In the genomic region with DNA sequence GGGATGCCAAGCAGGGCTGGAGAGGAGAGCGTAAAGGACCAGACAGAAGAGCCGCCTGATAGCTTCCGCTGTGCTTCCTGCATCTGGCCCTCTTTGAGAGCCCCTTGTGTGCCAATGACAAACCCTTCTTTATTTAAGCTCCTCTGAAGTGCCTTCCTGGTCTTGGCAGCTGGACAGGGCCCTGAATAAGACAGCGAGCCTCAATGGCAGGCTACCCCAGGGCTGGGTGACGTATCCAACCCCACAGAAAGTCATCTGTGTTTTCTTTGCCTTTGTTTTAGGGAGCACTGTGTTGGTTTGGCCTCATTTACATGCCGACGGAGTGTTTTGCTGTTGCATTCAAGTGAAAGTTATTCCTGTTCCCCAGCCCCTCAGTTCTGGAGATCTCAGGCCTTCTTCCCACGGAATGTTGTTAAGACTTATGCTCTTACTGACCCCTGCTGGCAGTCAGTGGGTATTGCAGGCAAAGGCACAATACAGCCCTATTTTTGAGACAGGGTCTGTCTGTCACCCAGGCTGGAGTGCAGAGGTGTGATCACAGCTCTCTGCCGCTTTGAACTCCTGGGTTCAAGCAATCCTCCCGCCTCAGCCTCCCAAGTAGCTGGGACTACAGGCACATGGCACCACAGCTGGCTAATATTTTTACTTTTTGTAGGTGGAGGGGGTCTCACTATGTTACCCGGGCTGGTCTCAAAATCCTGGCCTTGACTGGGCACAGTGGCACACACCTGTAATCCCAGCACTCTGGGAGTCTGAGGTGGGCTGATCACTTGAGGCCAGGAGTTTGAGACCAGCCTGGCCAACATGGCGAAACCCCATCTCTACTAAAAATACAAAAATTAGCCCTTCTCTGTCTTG, we compare ENCODE assay signal across 9 cellular contexts. TPM values are rescaled to one million over a fixed set of nuclear protein-coding genes. Genes with fewer than 3 reads are reported as not detected.
DNase-seq lines count a peak whose midpoint lies in the region; ATAC-seq, FAIRE-seq and TF ChIP-seq lines count a peak whose summit lies in the region.
"Had no signal": no experiment of that assay in that cellular context is flagged by ENCODE, and none has a peak within 500 bp of the region (broad histone marks: within the 10 kb centered on the region; RNA-seq: fewer than 3 reads in every experiment).

No MANE protein-coding gene starts in this region.

- H2AFZ ChIP-seq in IMR-90 (replicated peaks; ENCODE audit: low read length, poor library complexity), result no peak overlapping the region
- H2AFZ ChIP-seq in GM12878 (ENCODE audit: control insufficient read depth, low read depth, low read length), result no peak overlapping the region

- H2BK120ac ChIP-seq in IMR-90 (ENCODE audit: low read depth, low read length), result no peak overlapping the region

- no peak for TF ChIP-seq RAD21 in IMR-90 (IDR thresholded peaks at IDR 0.05; ENCODE audit: low read length)
- peak; percentile 50 for TF ChIP-seq RAD21 in GM12878 (IDR thresholded peaks at IDR 0.05; ENCODE audit: insufficient read depth, low read depth, low read length)

- H3K4me1 Mint-ChIP-seq in neural crest cell, result peaks cover 14% of the 10 kb centered on the region
- H3K4me1 Mint-ChIP-seq in T-helper 17 cell, result no peaks in the 10 kb centered on the region
- H3K4me1 Mint-ChIP-seq: CD4-positive, CD25-positive, alpha-beta regulatory T cell had no signal

- H3K4me2 ChIP-seq in IMR-90 (ENCODE audit: low read depth, low read length) (no peak overlapping the region), GM12878 (ENCODE audit: control insufficient read depth, insufficient read depth) (no peak overlapping the region)

- no peak overlapping the region for H2BK15ac ChIP-seq in IMR-90 (ENCODE audit: low read depth, low read length)

- H3K9ac ChIP-seq in IMR-90 (ENCODE audit: low read depth, low read length) (no peak overlapping the region), GM12878 (ENCODE audit: control insufficient read depth, insufficient read depth, low read length) (no peak overlapping the region)

- H4K8ac ChIP-seq in IMR-90 (ENCODE audit: low read depth in 2 of 2, low read length in 2 of 2), result no peak overlapping the region

- SMC1A ChIA-PET in GM12878 (lab: Charles Lee; ENCODE audit: uncharacterized antibody, unreplicated experiment), result no interaction called here

- no peak overlapping the region for H2BK20ac ChIP-seq in IMR-90 (ENCODE audit: low read depth, low read length)

- H3K4me3 Mint-ChIP-seq in neural crest cell, result peak overlapping the region; percentile 31
- H3K4me3 Mint-ChIP-seq in T-helper 17 cell, result no peak overlapping the region
- H3K4me3 Mint-ChIP-seq: CD4-positive, CD25-positive, alpha-beta regulatory T cell had no signal

- no peak overlapping the region for H3K56ac ChIP-seq in IMR-90 (ENCODE audit: extremely low read depth, insufficient read depth, low read length)

- H3K9me3 ChIP-seq in IMR-90 (ENCODE audit: control insufficient read depth, insufficient read depth, low read length) (peaks cover 8% of the 10 kb centered on the region), GM12878 (replicated peaks; ENCODE audit: control insufficient read depth, insufficient read depth, low read length) (peaks cover 4% of the 10 kb centered on the region; the same call in 2 of the 3 replicates), T-helper 17 cell (ENCODE audit: control insufficient read depth, low read length, poor library complexity, severe bottlenecking) (peaks cover 8% of the 10 kb centered on the region)

- 0 out of 2 replicates have a peak, but pooled peaks cover 1% of the 10 kb centered on the region for H3K27me3 ChIP-seq in IMR-90 (ENCODE audit: control insufficient read depth, insufficient read depth, low read length)
- H3K27me3 ChIP-seq in GM12878 (replicated peaks in 1 of 2; ENCODE audit: control insufficient read depth in 2 of 2, insufficient read depth in 2 of 2, low read length in 1 of 2), result no peaks in the 10 kb centered on the region

- H3K36me3 Mint-ChIP-seq in neural crest cell (ENCODE audit: low read depth) (peaks cover 13% of the 10 kb centered on the region), T-helper 17 cell (ENCODE audit: low read depth) (no peaks in the 10 kb centered on the region)
- H3K36me3 Mint-ChIP-seq: CD4-positive, CD25-positive, alpha-beta regulatory T cell had no signal

- H4K20me1 ChIP-seq in IMR-90 (ENCODE audit: insufficient read depth, low read length) (no peaks in the 10 kb centered on the region), GM12878 (ENCODE audit: control insufficient read depth, insufficient read depth) (no peaks in the 10 kb centered on the region)

- H4K91ac ChIP-seq in IMR-90 (ENCODE audit: insufficient read depth, low read depth, low read length), result no peak overlapping the region

- H2AK9ac ChIP-seq in IMR-90 (replicated peaks; ENCODE audit: low read depth, low read length, poor library complexity), result no peak overlapping the region

- no peak overlapping the region for H3K23ac ChIP-seq in IMR-90 (ENCODE audit: low read depth, low read length)

- RAD21 ChIA-PET in GM12878 (lab: Charles Lee; ENCODE audit: unreplicated experiment), result no interaction called here

- H3K27ac ChIP-seq in IMR-90 (ENCODE audit: insufficient read depth, low read length) (no peak overlapping the region), GM12878 (ENCODE audit: control insufficient read depth, insufficient read depth) (no peak overlapping the region)

- H3K27ac Mint-ChIP-seq in neural crest cell (ENCODE audit: unreplicated experiment) (peak overlapping the region; percentile 94), T-helper 17 cell (no peak overlapping the region)
- H3K27ac Mint-ChIP-seq: CD4-positive, CD25-positive, alpha-beta regulatory T cell had no signal

- WGBS in IMR-90 (ENCODE audit: extremely low coverage in 2 of 2, insufficient read length in 1 of 2), 2 experiments, result 100% methylated on average over 3 of the region's 12 CpGs; no CpG with 5 or more reads in 1 of the 2 experiments
- WGBS in GM12878 (ENCODE audit: insufficient coverage, insufficient replicate concordance, low lambda C conversion rate, missing lambda C conversion rate), result 52% methylated on average over 12 of the region's 12 CpGs

- POLR2A ChIA-PET in IMR-90 (lab: Charles Lee; ENCODE audit: unreplicated experiment), result no interaction called here
- POLR2A ChIA-PET in GM12878 (lab: Charles Lee), result no interaction called here

- H3K9me1 ChIP-seq in IMR-90 (ENCODE audit: insufficient read depth, low read length), result no peaks in the 10 kb centered on the region

- H3K4me1 ChIP-seq in IMR-90 (ENCODE audit: control insufficient read depth, insufficient read depth, low read length) (no peaks in the 10 kb centered on the region), GM12878 (ENCODE audit: control insufficient read depth, insufficient read depth, low read length) (peaks cover 10% of the 10 kb centered on the region)

- dilution Hi-C loops in IMR-90 (cut with HindIII; ENCODE audit: low sequenced_read_pairs, unreplicated experiment), result no loop called here

- CTCF ChIA-PET in IMR-90 (lab: Yijun Ruan, JAX) (interaction anchor here (0.7 kb wide), 1 partner anchor 16 kb away, joined by 3 read pairs; no protein-coding TSS in a partner anchor), GM12878 (lab: Yijun Ruan, JAX) (no interaction called here)

- in situ Hi-C loops in IMR-90 (cut with MboI; ENCODE audit: low sequenced_read_pairs) (no loop called here), GM12878 (cut with MboI) (no loop called here)

- H4K5ac ChIP-seq in IMR-90 (ENCODE audit: low read depth, low read length), result no peak overlapping the region

- no peak overlapping the region for H3K14ac ChIP-seq in IMR-90 (replicated peaks; ENCODE audit: low read depth, low read length)

- no peak for TF ChIP-seq EP300 in GM12878 (IDR thresholded peaks at IDR 0.05; ENCODE audit: borderline replicate concordance in 1 of 2, control insufficient read depth in 1 of 2, low read depth in 2 of 2, low read length in 2 of 2)

- H2BK5ac ChIP-seq in IMR-90 (ENCODE audit: low read depth, low read length, poor library complexity, severe bottlenecking), result no peak overlapping the region

- intact Hi-C loops in IMR-90 (cut with micrococcal nuclease), result no loop called here
- intact Hi-C loops in GM12878 (cut with micrococcal nuclease; ENCODE audit: unreplicated experiment), result no loop called here

- H3K18ac ChIP-seq in IMR-90 (ENCODE audit: low read depth, low read length), result no peak overlapping the region

- TF ChIP-seq CTCF in IMR-90 (conservative IDR thresholded peaks at IDR 0.05; ENCODE audit: low read depth, low read length) (0 out of 2 replicates have a peak, but pooled peaks have one; percentile 26), GM12878 (IDR thresholded peaks at IDR 0.05 in 2 of 3, conservative IDR thresholded peaks at IDR 0.05 in 1 of 3; ENCODE audit: control insufficient read depth in 2 of 3, extremely low read depth in 1 of 3, insufficient read depth in 1 of 3, low read depth in 3 of 3, low read length in 3 of 3) (peak; percentile 19 to 71 (median 69)), neural crest cell (conservative IDR thresholded peaks at IDR 0.05) (peak; percentile 75)

- no peak for ATAC-seq in IMR-90 (ENCODE audit: low read depth)
- ATAC-seq in GM12878, result no peak
- ATAC-seq in T-helper 17 cell, result no peak

- H3K27me3 Mint-ChIP-seq in neural crest cell (ENCODE audit: low read depth), result no peaks in the 10 kb centered on the region
- no peaks in the 10 kb centered on the region for H3K27me3 Mint-ChIP-seq in T-helper 17 cell
- H3K27me3 Mint-ChIP-seq: CD4-positive, CD25-positive, alpha-beta regulatory T cell had no signal

- DNase-seq in NCI-H526 (lab: John Stamatoyannopoulos, UW) (peak; percentile 20 to 62), NCI-H526 treated with DMSO at 0.1 percent for 48 hours (lab: John Stamatoyannopoulos, UW) (no peak), IMR-90 (no peak), GM12878 (ENCODE audit: low read depth, low spot score) (no peak), neural crest cell (ENCODE audit: low read depth, low spot score) (peak; percentile 36), T-helper 17 cell (no peak), D341Med (ENCODE audit: low spot score) (no peak), NCI-H748 (lab: John Stamatoyannopoulos, UW; ENCODE audit: unreplicated experiment) (no peak)

- H3K79me1 ChIP-seq in IMR-90 (ENCODE audit: low read depth in 1 of 2, low read length in 2 of 2), result no peaks in the 10 kb centered on the region

- H3K9me3 Mint-ChIP-seq in neural crest cell, result peaks cover 10% of the 10 kb centered on the region

- FAIRE-seq in GM12878 (lab: Jason Lieb, UNC), result peak; percentile 68

- no peak overlapping the region for H2AK5ac ChIP-seq in IMR-90 (ENCODE audit: low read depth, low read length)

- BruUV-seq in IMR-90 (replicated peaks; lab: Mats Ljungman, UMichigan) (no TSS peak), GM12878 (replicated peaks; lab: Mats Ljungman, UMichigan) (no TSS peak)

- H3K4me3 ChIP-seq in IMR-90 (ENCODE audit: insufficient read depth, low read depth, low read length), result no peak overlapping the region
- H3K4me3 ChIP-seq in GM12878, result no peak overlapping the region

- H3K79me2 ChIP-seq in GM12878 (ENCODE audit: control insufficient read depth, insufficient read depth, low read length), result no peaks in the 10 kb centered on the region

- H3K36me3 ChIP-seq in IMR-90 (ENCODE audit: control insufficient read depth, insufficient read depth, low read length), result no peaks in the 10 kb centered on the region
- H3K36me3 ChIP-seq in GM12878 (ENCODE audit: control insufficient read depth in 2 of 2, insufficient read depth in 2 of 2, low read length in 1 of 2), result no peaks in the 10 kb centered on the region

- no peak for TF ChIP-seq POLR2A in IMR-90 (IDR thresholded peaks at IDR 0.05; ENCODE audit: low read depth, low read length)
- no peak for TF ChIP-seq POLR2A in GM12878 (IDR thresholded peaks at IDR 0.05; ENCODE audit: low read depth, low read length)

- H3K4ac ChIP-seq in IMR-90 (ENCODE audit: low read depth, low read length), result no peak overlapping the region

RNA-seq across cellular contexts. Expression of gene CCL25, which starts 16.8 kb away (rescaled TPM):
- total RNA-seq in IMR-90 (2012; rRNA removed) (not detected in 2 replicates), GM12878 (2014; rRNA removed) (7.1 and 9.7 TPM in 2 replicates), GM12878 (2014; rRNA removed; fragmentation: Illumina TruSeq; extraction: Trizol) (6.6 and 7.3 TPM in 2 replicates), GM12878 (2021) (10.4 and 11.3 TPM in 2 replicates), neural crest cell (not detected in 2 replicates), T-helper 17 cell (not detected)
- polyA plus RNA-seq in IMR-90 (2012; rRNA removed) (not detected in 2 replicates), GM12878 (2011; rRNA removed) (0.35 and 0.53 TPM in 2 replicates), GM12878 (2014; fragmentation: Illumina TruSeq; extraction: Trizol) (9.3 and 11.9 TPM in 2 replicates), GM12878 (2014; fragmentation: Nextera tagmentation; extraction: Ambion mirVana) (1 to 10 TPM; 3.7 to 5.0 TPM), GM12878 (2014; rRNA removed) (12.0 and 13.2 TPM in 2 replicates), GM12878 (2016; fragmentation: Nextera tagmentation; extraction: Ambion mirVana) (1 to 10 TPM; 6.8 to 9.3 TPM)
- not detected in 2 replicates for polyA plus RNA-seq in IMR-90 (2012; cell fraction: cytosol; rRNA removed)
- polyA plus RNA-seq in IMR-90 (2012; cell fraction: nucleus; rRNA removed; ENCODE audit: low replicate concordance), result 0.16 and 0.25 TPM in 2 replicates
- not detected in 2 replicates for total RNA-seq in GM12878 (2013; cell fraction: nucleolus; rRNA removed)
- 2.6 TPM for polyA plus RNA-seq in GM12878 (2011; ENCODE audit: low read depth)
- 0.72 and 0.93 TPM in 2 replicates for polyA plus RNA-seq in GM12878 (2011; cell fraction: cytosol; rRNA removed)
- polyA plus RNA-seq in GM12878 (2011; cell fraction: nucleus; rRNA removed), result 0.43 and 0.53 TPM in 2 replicates
- 3.9 and 4.3 TPM in 2 replicates for polyA plus RNA-seq in GM12878 (2012)
- 0.37 and 0.62 TPM in 2 replicates for polyA minus RNA-seq in GM12878 (2011; rRNA and poly(A)+ RNA removed)
- not detected in 2 replicates for polyA minus RNA-seq in GM12878 (2011; cell fraction: cytosol; rRNA and poly(A)+ RNA removed)
- not detected in 2 replicates for polyA minus RNA-seq in GM12878 (2011; cell fraction: nucleus; rRNA and poly(A)+ RNA removed)
- total RNA-seq: CD4-positive, CD25-positive, alpha-beta regulatory T cell had no signal

Comparison
In these comparisons a context has a peak if more than half of its experiments do, and no peak if none do; other contexts are left out.
1. DNase-seq: peak in NCI-H526 (2 of 2) and neural crest cell (single experiment); none in NCI-H526 treated with DMSO at 0.1 percent for 48 hours (single experiment), IMR-90 (single experiment), GM12878 (single experiment), T-helper 17 cell (0 of 3), D341Med (single experiment) and NCI-H748 (single experiment).
2. Peak in every context shown above with its lines, with median percentiles within 50 percentile points of each other: CTCF ChIP-seq.